40 cellular contexts compared by ENCODE assay signal in genomic region chr7:31495653-31496052, GRCh38. TPM values are rescaled to one million over a fixed set of nuclear protein-coding genes. Genes with fewer than 3 reads are reported as not detected.
"Had no signal": no experiment of that assay in that cellular context is flagged by ENCODE, and none has a peak within 500 bp of the region (broad histone marks: within the 10 kb centered on the region; RNA-seq: fewer than 3 reads in every experiment).

No MANE protein-coding gene starts in this region.

- H3K4me3 ChIP-seq: ascending aorta, cardiac muscle cell had no signal

- DNase-seq: activated B cell treated with CpG ODN at 0.5 μM for 24 hours; activated CD4-positive, alpha-beta memory T cell treated with anti-CD3 and anti-CD28 coated beads for 36 hours; activated CD4-positive, alpha-beta T cell treated with anti-CD3 and anti-CD28 coated beads for 4 hours; activated CD4-positive, alpha-beta T cell treated with anti-CD3 and anti-CD28 coated beads, Interleukin-2, amount 10 ng/mL, durations not matched to agents 24 days and 14 days; activated CD4-positive, alpha-beta T cell treated with anti-CD3 and anti-CD28 coated beads, Interleukin-2, amount 50 U/mL, for 1 hour; activated CD4-positive, alpha-beta T cell treated with anti-CD3 and anti-CD28 coated beads, Interleukin-2, amount 50 U/mL, for 4 hours; activated CD4-positive, CD25-positive, alpha-beta regulatory T cell treated with anti-CD3 and anti-CD28 coated beads, Interleukin-2, amount 50 U/mL, for 72 hours; activated CD8-positive, alpha-beta memory T cell treated with anti-CD3 and anti-CD28 coated beads, Interleukin-2, amount 50 U/mL, for 4 hours; activated CD8-positive, alpha-beta T cell treated with anti-CD3 and anti-CD28 coated beads for 36 hours; activated effector memory CD4-positive, alpha-beta T cell treated with Interleukin-2 at 50 U/mL for 16 hours; activated gamma-delta T cell; activated naive CD4-positive, alpha-beta T cell treated with anti-CD3 and anti-CD28 coated beads, Interleukin-2, amount 10 ng/mL, durations not matched to agents 7 days and 5 days; activated naive CD4-positive, alpha-beta T cell treated with Interleukin-2 at 50 U/mL for 16 hours; activated naive CD8-positive, alpha-beta T cell treated with anti-CD3 and anti-CD28 coated beads, Interleukin-2, amount 10 ng/mL, durations not matched to agents 7 days and 5 days; activated naive CD8-positive, alpha-beta T cell treated with anti-CD3 and anti-CD28 coated beads, Interleukin-2, amount 50 U/mL, for 24 hours; activated T-cell treated with anti-CD3 and anti-CD28 coated beads for 4 hours; activated T-cell treated with anti-CD3 and anti-CD28 coated beads, Interleukin-2, amount 50 U/mL, for 1 hour; activated T-cell treated with anti-CD3 and anti-CD28 coated beads, Interleukin-2, amount 50 U/mL, for 48 hours; amygdala; anterior cingulate cortex; caudate nucleus; cerebellar nuclear complex; T-helper 1 cell; T-helper 2 cell; T-helper 9 cell had no signal

- H3K27me3 ChIP-seq: ascending aorta, cardiac muscle cell had no signal

- H3K4me1 ChIP-seq: ascending aorta had no signal

- FAIRE-seq: bronchial epithelial cell, TTC549 had no signal

- H3K27ac ChIP-seq: ascending aorta, cardiac muscle cell, VCaP had no signal

- H3K4me3 Mint-ChIP-seq: activated B cell treated with CpG ODN at 0.5 μM for 24 hours; activated CD4-positive, alpha-beta memory T cell treated with anti-CD3 and anti-CD28 coated beads for 36 hours; activated CD4-positive, alpha-beta T cell treated with anti-CD3 and anti-CD28 coated beads, Interleukin-2, amount 10 ng/mL, durations not matched to agents 24 days and 14 days; activated CD8-positive, alpha-beta T cell treated with anti-CD3 and anti-CD28 coated beads for 36 hours; activated naive CD4-positive, alpha-beta T cell treated with anti-CD3 and anti-CD28 coated beads, Interleukin-2, amount 10 ng/mL, durations not matched to agents 7 days and 5 days; activated naive CD4-positive, alpha-beta T cell treated with anti-CD3 and anti-CD28 coated beads, Interleukin-2, amount 50 U/mL, for 24 hours; activated naive CD8-positive, alpha-beta T cell; activated naive CD8-positive, alpha-beta T cell treated with anti-CD3 and anti-CD28 coated beads, Interleukin-2, amount 10 ng/mL, durations not matched to agents 7 days and 5 days; activated naive CD8-positive, alpha-beta T cell treated with anti-CD3 and anti-CD28 coated beads, Interleukin-2, amount 50 U/mL, for 24 hours; brain; central memory CD8-positive, alpha-beta T cell; T-helper 1 cell treated with Interleukin-12 subunit alpha and Interleukin-12 subunit beta and Interleukin-4 antibody, amounts not matched to agents 30 μg/mL and 1 μg/mL, for 36 hours; T-helper 2 cell treated with Interferon-gamma antibody and Interleukin-4, amounts not matched to agents 5 μg/mL and 100 μg/mL, for 36 hours had no signal

- H3K9me3 ChIP-seq: ascending aorta had no signal

- H3K9me3 Mint-ChIP-seq: activated B cell treated with CpG ODN at 0.5 μM for 24 hours; activated CD4-positive, alpha-beta memory T cell treated with anti-CD3 and anti-CD28 coated beads for 36 hours; activated CD4-positive, alpha-beta T cell treated with anti-CD3 and anti-CD28 coated beads, Interleukin-2, amount 10 ng/mL, durations not matched to agents 24 days and 14 days; activated naive CD4-positive, alpha-beta T cell treated with anti-CD3 and anti-CD28 coated beads, Interleukin-2, amount 10 ng/mL, durations not matched to agents 7 days and 5 days; activated naive CD4-positive, alpha-beta T cell treated with anti-CD3 and anti-CD28 coated beads, Interleukin-2, amount 50 U/mL, for 24 hours; activated T-helper 2 cell treated with anti-CD3 and anti-CD28 coated beads, Interferon-gamma antibody, Interleukin-2, Interleukin-4, amounts not matched to agents 10 μg/mL and 5 μg/mL and 100 μg/mL, durations not matched to agents 14 hours and 24 hours and 36 hours; brain; T-helper 1 cell treated with Interleukin-12 subunit alpha and Interleukin-12 subunit beta and Interleukin-4 antibody, amounts not matched to agents 30 μg/mL and 1 μg/mL, for 36 hours; T-helper 2 cell treated with Interferon-gamma antibody and Interleukin-4, amounts not matched to agents 5 μg/mL and 100 μg/mL, for 36 hours had no signal

- H3K4me1 Mint-ChIP-seq: activated B cell treated with CpG ODN at 0.5 μM for 24 hours; activated CD4-positive, alpha-beta T cell treated with anti-CD3 and anti-CD28 coated beads, Interleukin-2, amount 10 ng/mL, durations not matched to agents 24 days and 14 days; activated naive CD4-positive, alpha-beta T cell treated with anti-CD3 and anti-CD28 coated beads, Interleukin-2, amount 10 ng/mL, durations not matched to agents 7 days and 5 days; activated naive CD4-positive, alpha-beta T cell treated with anti-CD3 and anti-CD28 coated beads, Interleukin-2, amount 50 U/mL, for 24 hours; activated naive CD8-positive, alpha-beta T cell treated with anti-CD3 and anti-CD28 coated beads, Interleukin-2, amount 10 ng/mL, durations not matched to agents 7 days and 5 days; activated naive CD8-positive, alpha-beta T cell treated with anti-CD3 and anti-CD28 coated beads, Interleukin-2, amount 50 U/mL, for 24 hours; central memory CD8-positive, alpha-beta T cell had no signal

- H3K36me3 Mint-ChIP-seq: activated CD4-positive, alpha-beta memory T cell treated with anti-CD3 and anti-CD28 coated beads for 36 hours; activated naive CD4-positive, alpha-beta T cell treated with anti-CD3 and anti-CD28 coated beads, Interleukin-2, amount 10 ng/mL, durations not matched to agents 7 days and 5 days; activated naive CD4-positive, alpha-beta T cell treated with anti-CD3 and anti-CD28 coated beads, Interleukin-2, amount 50 U/mL, for 24 hours; activated naive CD8-positive, alpha-beta T cell; activated naive CD8-positive, alpha-beta T cell treated with anti-CD3 and anti-CD28 coated beads, Interleukin-2, amount 10 ng/mL, durations not matched to agents 7 days and 5 days; brain had no signal

- H3K27me3 Mint-ChIP-seq: activated B cell treated with CpG ODN at 0.5 μM for 24 hours; activated CD4-positive, alpha-beta memory T cell treated with anti-CD3 and anti-CD28 coated beads for 36 hours; activated CD4-positive, alpha-beta T cell treated with anti-CD3 and anti-CD28 coated beads, Interleukin-2, amount 10 ng/mL, durations not matched to agents 24 days and 14 days; activated CD8-positive, alpha-beta T cell treated with anti-CD3 and anti-CD28 coated beads for 36 hours; activated naive CD4-positive, alpha-beta T cell treated with anti-CD3 and anti-CD28 coated beads, Interleukin-2, amount 10 ng/mL, durations not matched to agents 7 days and 5 days; activated naive CD4-positive, alpha-beta T cell treated with anti-CD3 and anti-CD28 coated beads, Interleukin-2, amount 50 U/mL, for 24 hours; activated naive CD8-positive, alpha-beta T cell treated with anti-CD3 and anti-CD28 coated beads, Interleukin-2, amount 10 ng/mL, durations not matched to agents 7 days and 5 days; activated naive CD8-positive, alpha-beta T cell treated with anti-CD3 and anti-CD28 coated beads, Interleukin-2, amount 50 U/mL, for 24 hours; central memory CD8-positive, alpha-beta T cell had no signal

- H3K36me3 ChIP-seq: ascending aorta, cardiac muscle cell had no signal

- ATAC-seq: activated CD8-positive, alpha-beta T cell treated with anti-CD3 and anti-CD28 coated beads for 36 hours; activated naive CD8-positive, alpha-beta T cell treated with anti-CD3 and anti-CD28 coated beads, Interleukin-2, amount 50 U/mL, for 24 hours had no signal

RNA-seq across cellular contexts. Expression of gene ITPRID1, which starts 18.2 kb away (rescaled TPM):
- total RNA-seq: activated B cell treated with CpG ODN at 0.5 μM for 24 hours; activated CD4-positive, alpha-beta memory T cell treated with anti-CD3 and anti-CD28 coated beads for 36 hours; activated CD4-positive, alpha-beta T cell treated with anti-CD3 and anti-CD28 coated beads, Interleukin-2, amount 10 ng/mL, durations not matched to agents 24 days and 14 days; activated CD8-positive, alpha-beta memory T cell treated with anti-CD3 and anti-CD28 coated beads for 36 hours; activated CD8-positive, alpha-beta T cell treated with anti-CD3 and anti-CD28 coated beads for 36 hours; activated naive CD8-positive, alpha-beta T cell treated with anti-CD3 and anti-CD28 coated beads, Interleukin-2, amount 10 ng/mL, durations not matched to agents 7 days and 5 days; activated T-helper 2 cell treated with anti-CD3 and anti-CD28 coated beads, Interferon-gamma antibody, Interleukin-2, Interleukin-4, amounts not matched to agents 10 μg/mL and 5 μg/mL and 100 μg/mL, durations not matched to agents 14 hours and 24 hours and 36 hours; ascending aorta; bronchial epithelial cell; cardiac muscle cell; chondrocyte had no signal
- polyA plus RNA-seq: adipose tissue, cardiac muscle cell had no signal
